18 cellular contexts compared by ENCODE assay signal in genomic region chr14:103072595-103073366, GRCh38. TPM values are rescaled to one million over a fixed set of nuclear protein-coding genes. Genes with fewer than 3 reads are reported as not detected.
DNase-seq lines count a peak whose midpoint lies in the region; ATAC-seq, FAIRE-seq and TF ChIP-seq lines count a peak whose summit lies in the region.
"Had no signal": no experiment of that assay in that cellular context is flagged by ENCODE, and none has a peak within 500 bp of the region (broad histone marks: within the 10 kb centered on the region; RNA-seq: fewer than 3 reads in every experiment).

No MANE protein-coding gene starts in this region.

- H3K27ac Mint-ChIP-seq in activated naive CD4-positive, alpha-beta T cell treated with anti-CD3 and anti-CD28 coated beads, Interleukin-2, amount 10 ng/mL, durations not matched to agents 7 days and 5 days = no peak overlapping the region
- no peak overlapping the region for H3K27ac Mint-ChIP-seq in activated naive CD4-positive, alpha-beta T cell treated with anti-CD3 and anti-CD28 coated beads for 36 hours
- H3K27ac Mint-ChIP-seq: activated naive CD4-positive, alpha-beta T cell treated with anti-CD3 and anti-CD28 coated beads, Interleukin-2, amount 50 U/mL, for 72 hours had no signal

- ATAC-seq in upper lobe of right lung (no peak), HG03025 (IDR thresholded peaks at IDR 0.05; ENCODE audit: low FRiP score, unreplicated experiment) (no peak), GM21367 (IDR thresholded peaks at IDR 0.05; ENCODE audit: unreplicated experiment) (no peak)
- ATAC-seq: activated naive CD4-positive, alpha-beta T cell treated with anti-CD3 and anti-CD28 coated beads, Interleukin-2, amount 50 U/mL, for 72 hours had no signal

- no peaks in the 10 kb centered on the region for H3K36me3 Mint-ChIP-seq in activated naive CD4-positive, alpha-beta T cell treated with anti-CD3 and anti-CD28 coated beads, Interleukin-2, amount 10 ng/mL, durations not matched to agents 7 days and 5 days
- no peaks in the 10 kb centered on the region for H3K36me3 Mint-ChIP-seq in activated naive CD4-positive, alpha-beta T cell treated with anti-CD3 and anti-CD28 coated beads for 36 hours (ENCODE audit: low read depth)
- H3K36me3 Mint-ChIP-seq: activated naive CD4-positive, alpha-beta T cell treated with anti-CD3 and anti-CD28 coated beads, Interleukin-2, amount 50 U/mL, for 72 hours had no signal

- peak overlapping the region; percentile 99 for H3K27ac ChIP-seq in RWPE1
- peak overlapping the region; percentile 57 to 59 for H3K27ac ChIP-seq in kidney (ENCODE audit: low read depth in 2 of 2, low read length in 2 of 2)
- H3K27ac ChIP-seq in upper lobe of right lung = peak overlapping the region; percentile 68
- H3K27ac ChIP-seq: neutrophil had no signal

- H3K9me3 Mint-ChIP-seq in activated naive CD4-positive, alpha-beta T cell treated with anti-CD3 and anti-CD28 coated beads, Interleukin-2, amount 10 ng/mL, durations not matched to agents 7 days and 5 days = no peaks in the 10 kb centered on the region
- no peaks in the 10 kb centered on the region for H3K9me3 Mint-ChIP-seq in activated naive CD4-positive, alpha-beta T cell treated with anti-CD3 and anti-CD28 coated beads for 36 hours
- H3K9me3 Mint-ChIP-seq: activated naive CD4-positive, alpha-beta T cell treated with anti-CD3 and anti-CD28 coated beads, Interleukin-2, amount 50 U/mL, for 72 hours had no signal

- POLR2A ChIA-PET in RWPE1 (lab: Yijun Ruan, JAX; ENCODE audit: low non-redundant PET) = no interaction called here

- H3K4me3 ChIP-seq in kidney (ENCODE audit: low read length in 2 of 2) (no peak overlapping the region), upper lobe of right lung (no peak overlapping the region)

- H3K36me3 ChIP-seq in kidney (ENCODE audit: control insufficient read depth in 1 of 2, insufficient read depth in 2 of 2, low read length in 2 of 2) (no peaks in the 10 kb centered on the region), upper lobe of right lung (no peaks in the 10 kb centered on the region)
- H3K36me3 ChIP-seq: neutrophil had no signal

- CTCF ChIA-PET in activated naive CD4-positive, alpha-beta T cell treated with anti-CD3 and anti-CD28 coated beads, Interleukin-2, amount 10 ng/mL, durations not matched to agents 7 days and 5 days (lab: Charles Lee) = no interaction called here
- CTCF ChIA-PET in activated naive CD4-positive, alpha-beta T cell treated with anti-CD3 and anti-CD28 coated beads for 36 hours (lab: Charles Lee) = interaction anchor here (2.2 kb wide), 1 partner anchor 32 kb away, joined by 11 read pairs; no protein-coding TSS in a partner anchor
- CTCF ChIA-PET in RWPE1 (lab: Yijun Ruan, JAX) = interaction anchor here (0.6 kb wide), 1 partner anchor 27 kb away, joined by 3 read pairs; no protein-coding TSS in a partner anchor

- H3K4me1 Mint-ChIP-seq in activated naive CD4-positive, alpha-beta T cell treated with anti-CD3 and anti-CD28 coated beads, Interleukin-2, amount 10 ng/mL, durations not matched to agents 7 days and 5 days = no peaks in the 10 kb centered on the region
- H3K4me1 Mint-ChIP-seq in activated naive CD4-positive, alpha-beta T cell treated with anti-CD3 and anti-CD28 coated beads for 36 hours (ENCODE audit: low read depth) = no peaks in the 10 kb centered on the region

- H3K4me1 ChIP-seq in kidney (ENCODE audit: control insufficient read depth in 1 of 2, insufficient read depth in 1 of 2, low read depth in 1 of 2, low read length in 2 of 2) (peaks cover 17 to 24% of the 10 kb centered on the region in 2 donors), upper lobe of right lung (peaks cover 25% of the 10 kb centered on the region)

- TF ChIP-seq CTCF in RWPE1 (conservative IDR thresholded peaks at IDR 0.05; ENCODE audit: low read depth) (no peak), kidney (IDR thresholded peaks at IDR 0.05; ENCODE audit: borderline replicate concordance, extremely low read depth, insufficient read depth) (no peak), upper lobe of right lung (IDR thresholded peaks at IDR 0.05) (no peak)

- intact Hi-C loops in activated naive CD4-positive, alpha-beta T cell treated with anti-CD3 and anti-CD28 coated beads for 36 hours (cut with micrococcal nuclease) = no loop called here
- intact Hi-C loops in kidney (cut with DNase I) (no loop called here), upper lobe of right lung (cut with DNase I) (no loop called here)

- H3K9ac ChIP-seq in kidney (ENCODE audit: low read length in 2 of 2) = peak overlapping the region in 1 of 2 donors; percentile 46

- H3K27me3 Mint-ChIP-seq in activated naive CD4-positive, alpha-beta T cell treated with anti-CD3 and anti-CD28 coated beads, Interleukin-2, amount 10 ng/mL, durations not matched to agents 7 days and 5 days = peaks cover 37% of the 10 kb centered on the region
- no peaks in the 10 kb centered on the region for H3K27me3 Mint-ChIP-seq in activated naive CD4-positive, alpha-beta T cell treated with anti-CD3 and anti-CD28 coated beads for 36 hours (ENCODE audit: low read depth)

- DNase-seq in activated naive CD4-positive, alpha-beta T cell treated with anti-CD3 and anti-CD28 coated beads, Interleukin-2, amount 10 ng/mL, durations not matched to agents 7 days and 5 days = peak; percentile 14
- DNase-seq in activated naive CD4-positive, alpha-beta T cell treated with anti-CD3 and anti-CD28 coated beads for 36 hours = no peak
- DNase-seq in RWPE1 (ENCODE audit: low spot score) (peak; percentile 45), kidney (peak; percentile 91), upper lobe of right lung (peak; percentile 58), SHP77 (lab: John Stamatoyannopoulos, UW) (no peak)
- DNase-seq: central memory CD4-positive, alpha-beta T cell; NCI-H524 treated with DMSO at 0.1 percent for 48 hours; SIG-M5; stimulated activated CD4-positive, alpha-beta T cell treated with anti-CD3 and anti-CD28 coated beads, Interleukin-12 subunit alpha, Interleukin-12 subunit beta, amount 100 ng/mL, for 4 hours had no signal

- no peaks in the 10 kb centered on the region for H3K27me3 ChIP-seq in upper lobe of right lung

- no peaks in the 10 kb centered on the region for H3K9me3 ChIP-seq in kidney (ENCODE audit: control insufficient read depth in 1 of 2, low read length in 2 of 2)
- no peaks in the 10 kb centered on the region for H3K9me3 ChIP-seq in upper lobe of right lung
- H3K9me3 ChIP-seq: neutrophil had no signal

- no peak for FAIRE-seq in kidney (lab: Jason Lieb, UNC)
- FAIRE-seq: TTC549 had no signal

- no peak overlapping the region for H3K4me3 Mint-ChIP-seq in activated naive CD4-positive, alpha-beta T cell treated with anti-CD3 and anti-CD28 coated beads, Interleukin-2, amount 10 ng/mL, durations not matched to agents 7 days and 5 days
- H3K4me3 Mint-ChIP-seq in activated naive CD4-positive, alpha-beta T cell treated with anti-CD3 and anti-CD28 coated beads for 36 hours = no peak overlapping the region

RNA-seq across cellular contexts. Expression of gene LBHD2, which starts 11.2 kb away (rescaled TPM):
- not detected for total RNA-seq in activated naive CD4-positive, alpha-beta T cell treated with anti-CD3 and anti-CD28 coated beads for 36 hours
- total RNA-seq in kidney (not detected), upper lobe of right lung (not detected)
- 0.82 TPM for polyA plus RNA-seq in kidney (ENCODE audit: insufficient read depth, low read depth, low replicate concordance)
- total RNA-seq: activated naive CD4-positive, alpha-beta T cell treated with anti-CD3 and anti-CD28 coated beads, Interleukin-2, amount 50 U/mL, for 72 hours; lung microvascular endothelial cell; temporal lobe had no signal
- polyA plus RNA-seq: esophagus had no signal

RNA-seq across cellular contexts. Expression of gene CDC42BPB, which starts 15.4 kb away (rescaled TPM):
- total RNA-seq in activated naive CD4-positive, alpha-beta T cell treated with anti-CD3 and anti-CD28 coated beads for 36 hours = 1 to 10 TPM; 2.5 to 3.2 TPM
- total RNA-seq in kidney = 127 TPM
- polyA plus RNA-seq in kidney (ENCODE audit: insufficient read depth, low read depth, low replicate concordance) = 22.5 TPM
- 102 TPM for total RNA-seq in upper lobe of right lung

RNA-seq across cellular contexts. Expression of gene EXOC3L4, which starts 21.7 kb away (rescaled TPM):
- not detected for total RNA-seq in activated naive CD4-positive, alpha-beta T cell treated with anti-CD3 and anti-CD28 coated beads for 36 hours
- total RNA-seq in kidney = 11.6 TPM
- 15.6 TPM for polyA plus RNA-seq in kidney (ENCODE audit: insufficient read depth, low read depth, low replicate concordance)
- 4.2 TPM for total RNA-seq in upper lobe of right lung
- total RNA-seq: activated naive CD4-positive, alpha-beta T cell treated with anti-CD3 and anti-CD28 coated beads, Interleukin-2, amount 50 U/mL, for 72 hours; lung microvascular endothelial cell; temporal lobe had no signal

RNA-seq across cellular contexts. Expression of gene TNFAIP2, which starts 50.5 kb away (rescaled TPM):
- under 1 TPM; 0.12 to 0.60 TPM for total RNA-seq in activated naive CD4-positive, alpha-beta T cell treated with anti-CD3 and anti-CD28 coated beads for 36 hours
- 301 TPM for total RNA-seq in kidney
- 42.9 TPM for polyA plus RNA-seq in kidney (ENCODE audit: insufficient read depth, low read depth, low replicate concordance)
- 158 TPM for total RNA-seq in upper lobe of right lung

Comparison
In these comparisons a context has a peak if more than half of its experiments do, and no peak if none do; other contexts are left out.
1. DNase-seq: peak in activated naive CD4-positive, alpha-beta T cell treated with anti-CD3 and anti-CD28 coated beads, Interleukin-2, amount 10 ng/mL, durations not matched to agents 7 days and 5 days (single experiment), RWPE1 (single experiment), kidney (single experiment) and upper lobe of right lung (single experiment); none in activated naive CD4-positive, alpha-beta T cell treated with anti-CD3 and anti-CD28 coated beads for 36 hours (single experiment) and SHP77 (0 of 2).
2. RNA of gene CDC42BPB, which starts 15.4 kb away (total RNA-seq): 127 TPM in kidney (single experiment) and 102 TPM in upper lobe of right lung (single experiment); 2.5 to 3.2 TPM in activated naive CD4-positive, alpha-beta T cell treated with anti-CD3 and anti-CD28 coated beads for 36 hours; every median in the first group is over 10 times any median in the second.
3. Peak in every context shown above with its lines, with median percentiles within 50 percentile points of each other: H3K27ac ChIP-seq.